In genomic region chr1:75471245-75471644, GRCh38 we compare ENCODE assay signal across 15 cellular contexts.
A peak's percentile ranks its signal among the peaks of the same experiment; 100 is the strongest.
DNase-seq lines count a peak whose midpoint lies in the region; ATAC-seq and TF ChIP-seq lines count a peak whose summit lies in the region.
"Had no signal": no experiment of that assay in that cellular context is flagged by ENCODE, and none has a peak within 500 bp of the region (broad histone marks: within the 10 kb centered on the region; RNA-seq: fewer than 3 reads in every experiment).

No MANE protein-coding gene starts in this region.

- H3K4me1 Mint-ChIP-seq in GM23338 = no peaks in the 10 kb centered on the region
- no peaks in the 10 kb centered on the region for H3K4me1 Mint-ChIP-seq in activated T-helper 2 cell treated with anti-CD3 and anti-CD28 coated beads, Interferon-gamma antibody, Interleukin-2, Interleukin-4, amounts not matched to agents 10 μg/mL and 5 μg/mL and 100 μg/mL, durations not matched to agents 14 hours and 24 hours and 36 hours (ENCODE audit: low read depth)
- H3K4me1 Mint-ChIP-seq: B cell had no signal

- no peaks in the 10 kb centered on the region for H3K79me2 ChIP-seq in GM23338 (replicated peaks; ENCODE audit: insufficient read depth)
- no peaks in the 10 kb centered on the region for H3K79me2 ChIP-seq in trophoblast cell (ENCODE audit: control insufficient read depth, insufficient read depth, low read length, poor library complexity)

- no peaks in the 10 kb centered on the region for H4K20me1 ChIP-seq in GM23338 (replicated peaks; ENCODE audit: insufficient read depth)

- no peaks in the 10 kb centered on the region for H3K79me1 ChIP-seq in trophoblast cell (ENCODE audit: low read length)

- H3K27ac Mint-ChIP-seq in GM23338 = no peak overlapping the region; the same call in 1 of the 2 replicates
- no peak overlapping the region for H3K27ac Mint-ChIP-seq in activated T-helper 2 cell treated with anti-CD3 and anti-CD28 coated beads, Interferon-gamma antibody, Interleukin-2, Interleukin-4, amounts not matched to agents 10 μg/mL and 5 μg/mL and 100 μg/mL, durations not matched to agents 14 hours and 24 hours and 36 hours
- H3K27ac Mint-ChIP-seq: B cell; CD4-positive, alpha-beta T cell had no signal

- H3K27me3 ChIP-seq in GM23338 (ENCODE audit: insufficient read depth) (no peaks in the 10 kb centered on the region), trophoblast cell (ENCODE audit: insufficient read depth, low read length) (no peaks in the 10 kb centered on the region), prostate gland (replicated peaks; ENCODE audit: insufficient read depth) (no peaks in the 10 kb centered on the region)

- no peak overlapping the region for H3K9ac ChIP-seq in trophoblast cell (ENCODE audit: low read length)

- H2AK5ac ChIP-seq in trophoblast cell (ENCODE audit: low read length) = no peak overlapping the region

- no peak overlapping the region for H3K18ac ChIP-seq in trophoblast cell (ENCODE audit: low read length)

- no peak overlapping the region for H3K23ac ChIP-seq in trophoblast cell (ENCODE audit: low read length)

- ATAC-seq in GM23338 = no peak
- ATAC-seq: GM12878 had no signal

- H3K27ac ChIP-seq in GM23338 (ENCODE audit: low read depth) (no peak overlapping the region), trophoblast cell (ENCODE audit: low read depth, low read length) (no peak overlapping the region), prostate gland (no peak overlapping the region)
- H3K27ac ChIP-seq: HL-60 had no signal

- no peak for TF ChIP-seq CTCF in GM23338 (conservative IDR thresholded peaks at IDR 0.05; ENCODE audit: low read depth in 2 of 2)
- no peak for TF ChIP-seq CTCF in prostate gland (IDR thresholded peaks at IDR 0.05)

- no peak overlapping the region for H2AFZ ChIP-seq in GM23338
- no peak overlapping the region for H2AFZ ChIP-seq in trophoblast cell (ENCODE audit: insufficient read depth, low read length, poor library complexity)

- no peak overlapping the region for H2BK12ac ChIP-seq in trophoblast cell (ENCODE audit: low read length)

- H3K4me3 ChIP-seq in GM23338 (no peak overlapping the region), trophoblast cell (ENCODE audit: low read depth, low read length) (no peak overlapping the region), prostate gland (no peak overlapping the region)
- H3K4me3 ChIP-seq: GM12878 had no signal

- no peak overlapping the region for H4K91ac ChIP-seq in trophoblast cell (ENCODE audit: low read depth, low read length)

- no peak overlapping the region for H3K4me3 Mint-ChIP-seq in GM23338
- no peak overlapping the region for H3K4me3 Mint-ChIP-seq in activated T-helper 2 cell treated with anti-CD3 and anti-CD28 coated beads, Interferon-gamma antibody, Interleukin-2, Interleukin-4, amounts not matched to agents 10 μg/mL and 5 μg/mL and 100 μg/mL, durations not matched to agents 14 hours and 24 hours and 36 hours (ENCODE audit: low read depth)
- H3K4me3 Mint-ChIP-seq: B cell; CD4-positive, alpha-beta T cell had no signal

- H3K36me3 Mint-ChIP-seq in GM23338 (ENCODE audit: low read depth) = peaks cover 2% of the 10 kb centered on the region; the same call in 1 of the 3 replicates
- H3K36me3 Mint-ChIP-seq in activated T-helper 2 cell treated with anti-CD3 and anti-CD28 coated beads, Interferon-gamma antibody, Interleukin-2, Interleukin-4, amounts not matched to agents 10 μg/mL and 5 μg/mL and 100 μg/mL, durations not matched to agents 14 hours and 24 hours and 36 hours (ENCODE audit: low read depth) = no peaks in the 10 kb centered on the region

- no peak overlapping the region for H2BK120ac ChIP-seq in trophoblast cell (ENCODE audit: insufficient read depth, low read length, poor library complexity)

- no peak for TF ChIP-seq POLR2A in prostate gland (IDR thresholded peaks at IDR 0.05)

- intact Hi-C loops in activated T-helper 2 cell treated with anti-CD3 and anti-CD28 coated beads, Interferon-gamma antibody, Interleukin-2, Interleukin-4, amounts not matched to agents 10 μg/mL and 5 μg/mL and 100 μg/mL, durations not matched to agents 14 hours and 24 hours and 36 hours (cut with micrococcal nuclease) = no loop called here
- intact Hi-C loops in prostate gland (cut with DNase I) = no loop called here

- no CpG with 5 or more reads among the region's 3 CpGs for WGBS in trophoblast cell (ENCODE audit: extremely low coverage, insufficient coverage, insufficient read length)
- 54% methylated on average over 3 of the region's 3 CpGs for WGBS in prostate gland

- DNase-seq in GM23338 (ENCODE audit: low spot score) (peak; percentile 4), NCI-H2227 treated with DMSO at 0.1 percent for 48 hours (lab: John Stamatoyannopoulos, UW) (peak; percentile 13), kidney tubule cell (ENCODE audit: low spot score) (peak; percentile 2), trophoblast cell (peak; percentile 14 to 64), prostate gland (ENCODE audit: low spot score) (no peak)
- no peak for DNase-seq in activated T-helper 2 cell treated with anti-CD3 and anti-CD28 coated beads, Interferon-gamma antibody, Interleukin-2, Interleukin-4, amounts not matched to agents 10 μg/mL and 5 μg/mL and 100 μg/mL, durations not matched to agents 14 hours and 24 hours and 36 hours (ENCODE audit: low spot score)
- no peak for DNase-seq in stimulated activated CD4-positive, alpha-beta T cell treated with anti-CD3 and anti-CD28 coated beads, Interleukin-2, amount 100 ng/mL, for 24 hours
- DNase-seq: C1 segment of cervical spinal cord; CD4-positive, alpha-beta T cell; DMS79; GOT3; HCEC 1CT had no signal

- no peak overlapping the region for H4K12ac ChIP-seq in trophoblast cell (ENCODE audit: low read depth, low read length)

- H2BK5ac ChIP-seq in trophoblast cell (ENCODE audit: low read depth, low read length, poor library complexity) = no peak overlapping the region

- H3K4me1 ChIP-seq in GM23338 (ENCODE audit: insufficient read depth) (no peaks in the 10 kb centered on the region), trophoblast cell (ENCODE audit: control insufficient read depth in 1 of 2, insufficient read depth in 2 of 2, low read length in 2 of 2) (no peaks in the 10 kb centered on the region), prostate gland (replicated peaks) (no peaks in the 10 kb centered on the region)

- no peak overlapping the region for H3K4ac ChIP-seq in trophoblast cell (ENCODE audit: low read depth, low read length)

- H3K4me2 ChIP-seq in GM23338 = no peak overlapping the region
- H3K4me2 ChIP-seq in trophoblast cell (ENCODE audit: low read length) = no peak overlapping the region

- H3K27me3 Mint-ChIP-seq in GM23338 (ENCODE audit: insufficient read depth, low read depth, poor library complexity) = no peaks in the 10 kb centered on the region
- no peaks in the 10 kb centered on the region for H3K27me3 Mint-ChIP-seq in activated T-helper 2 cell treated with anti-CD3 and anti-CD28 coated beads, Interferon-gamma antibody, Interleukin-2, Interleukin-4, amounts not matched to agents 10 μg/mL and 5 μg/mL and 100 μg/mL, durations not matched to agents 14 hours and 24 hours and 36 hours (ENCODE audit: low read depth)
- H3K27me3 Mint-ChIP-seq: B cell; CD4-positive, alpha-beta T cell had no signal

- H3F3A ChIP-seq in GM23338 (replicated peaks; ENCODE audit: low read depth) = no peaks in the 10 kb centered on the region

- H4K8ac ChIP-seq in trophoblast cell (ENCODE audit: low read depth, low read length) = no peak overlapping the region

- peaks cover 11% of the 10 kb centered on the region; the same call in 2 of the 3 replicates for H3K9me3 Mint-ChIP-seq in GM23338
- H3K9me3 Mint-ChIP-seq in activated T-helper 2 cell treated with anti-CD3 and anti-CD28 coated beads, Interferon-gamma antibody, Interleukin-2, Interleukin-4, amounts not matched to agents 10 μg/mL and 5 μg/mL and 100 μg/mL, durations not matched to agents 14 hours and 24 hours and 36 hours = no peaks in the 10 kb centered on the region

- H3K36me3 ChIP-seq in GM23338 (ENCODE audit: insufficient read depth) = no peaks in the 10 kb centered on the region
- no peaks in the 10 kb centered on the region for H3K36me3 ChIP-seq in trophoblast cell (ENCODE audit: control insufficient read depth in 1 of 2, insufficient read depth in 2 of 2, low read length in 2 of 2)
- no peaks in the 10 kb centered on the region for H3K36me3 ChIP-seq in prostate gland

- H3K9me3 ChIP-seq in trophoblast cell (ENCODE audit: insufficient read depth, low read depth, low read length) (no peaks in the 10 kb centered on the region), prostate gland (no peaks in the 10 kb centered on the region)

- no peaks in the 10 kb centered on the region for H3K9me2 ChIP-seq in GM23338 (ENCODE audit: insufficient read depth)

- H3K14ac ChIP-seq in trophoblast cell (ENCODE audit: low read length) = no peak overlapping the region

TF ChIP-seq in GM23338, 12 proteins besides CTCF, POLR2A, EP300 and RAD21:
- TF ChIP-seq CREB1 (CRISPR knock-in tag; IDR thresholded peaks at IDR 0.05; ENCODE audit: low read depth) = no peak

Comparison
In these comparisons a context has a peak if more than half of its experiments do, and no peak if none do; other contexts are left out.
1. DNase-seq: peak in GM23338 (single experiment), NCI-H2227 treated with DMSO at 0.1 percent for 48 hours (single experiment), kidney tubule cell (single experiment) and trophoblast cell (2 of 2); none in activated T-helper 2 cell treated with anti-CD3 and anti-CD28 coated beads, Interferon-gamma antibody, Interleukin-2, Interleukin-4, amounts not matched to agents 10 μg/mL and 5 μg/mL and 100 μg/mL, durations not matched to agents 14 hours and 24 hours and 36 hours (single experiment), stimulated activated CD4-positive, alpha-beta T cell treated with anti-CD3 and anti-CD28 coated beads, Interleukin-2, amount 100 ng/mL, for 24 hours (0 of 2) and prostate gland (single experiment).